9 cellular contexts compared by ENCODE assay signal in the genomic region with DNA sequence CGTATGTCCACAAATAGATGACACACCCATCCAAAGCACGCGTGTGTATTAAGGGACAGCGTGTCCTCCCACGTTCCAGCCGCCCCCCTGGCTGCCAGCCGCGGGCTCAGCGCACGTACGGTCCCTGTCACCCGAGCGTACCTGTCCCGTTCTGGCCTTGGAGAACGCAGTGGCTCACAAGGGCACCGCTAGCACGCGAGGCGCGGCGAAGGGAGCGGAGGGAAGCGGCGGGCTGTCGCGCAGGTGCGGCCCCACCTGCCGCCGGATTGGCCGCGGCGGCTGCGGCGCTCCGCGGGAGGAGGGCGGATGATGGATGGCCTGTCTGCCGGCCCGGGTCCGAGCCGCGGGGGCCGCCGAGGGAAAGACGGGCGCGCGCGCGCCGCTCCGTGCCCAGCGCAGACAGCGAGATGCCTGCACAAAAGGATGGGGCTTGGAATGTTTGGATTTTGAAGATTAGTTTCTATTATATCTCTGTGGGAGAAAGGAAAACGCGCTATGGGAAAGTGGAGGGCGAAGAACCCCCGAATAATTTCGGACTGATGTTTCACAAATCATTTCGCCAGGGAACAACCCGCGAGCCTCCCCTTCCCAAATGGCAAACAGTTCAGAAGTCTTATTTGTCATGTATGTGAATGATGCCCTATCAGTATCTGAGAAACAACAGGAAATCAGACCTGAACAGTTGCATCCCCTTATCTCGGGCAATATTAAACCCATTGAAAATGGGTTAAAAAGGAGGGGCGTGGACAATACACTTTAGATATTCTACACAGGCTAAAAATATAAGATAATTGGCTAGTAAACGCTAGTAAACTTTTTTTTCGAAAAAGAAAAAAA.
A peak's percentile ranks its signal among the peaks of the same experiment; 100 is the strongest.
DNase-seq lines count a peak whose midpoint lies in the region; ATAC-seq and TF ChIP-seq lines count a peak whose summit lies in the region.
"Had no signal": no experiment of that assay in that cellular context is flagged by ENCODE, and none has a peak within 500 bp of the region (broad histone marks: within the 10 kb centered on the region; RNA-seq: fewer than 3 reads in every experiment).

No MANE protein-coding gene starts in this region.

- H3K9ac ChIP-seq in HUES64 (ENCODE audit: low read depth, low read length) (no peak overlapping the region), skeletal muscle satellite cell (ENCODE audit: low read depth, low read length) (no peak overlapping the region)

- TF ChIP-seq CTCF in cardiac fibroblast (IDR thresholded peaks at IDR 0.05; ENCODE audit: low read depth, low read length): no peak

- H3K27me3 ChIP-seq in HUES64 (ENCODE audit: insufficient read depth, low read length) (peaks cover 34% of the 10 kb centered on the region), skeletal muscle satellite cell (ENCODE audit: control insufficient read depth, insufficient read depth, low read length) (peaks cover 6% of the 10 kb centered on the region)

- peaks cover 0 to 3% (median 0%) of the 10 kb centered on the region in 6 donors for H3K9me3 Mint-ChIP-seq in immature natural killer cell

- H3K27ac ChIP-seq in HUES64 (ENCODE audit: low read depth, low read length): no peak overlapping the region
- H3K27ac ChIP-seq: HL-60 had no signal

- no peak for ATAC-seq in GM18498 (IDR thresholded peaks at IDR 0.05; ENCODE audit: unreplicated experiment)
- no peak for ATAC-seq in GM21529 (IDR thresholded peaks at IDR 0.05; ENCODE audit: unreplicated experiment)
- ATAC-seq in GM21447 (IDR thresholded peaks at IDR 0.05; ENCODE audit: unreplicated experiment): no peak

- no peak overlapping the region for H3K27ac Mint-ChIP-seq in immature natural killer cell

- H3K36me3 Mint-ChIP-seq in immature natural killer cell: no peaks in the 10 kb centered on the region

- H3K4me2 ChIP-seq in skeletal muscle satellite cell (ENCODE audit: low read length): peak overlapping the region; percentile 82

- peaks cover 4% of the 10 kb centered on the region; the same call in 1 of the 2 replicates for H3K4me1 ChIP-seq in HUES64 (ENCODE audit: insufficient read depth, low read length)
- peaks cover 13% of the 10 kb centered on the region for H3K4me1 ChIP-seq in skeletal muscle satellite cell (ENCODE audit: control insufficient read depth, insufficient read depth, low read length)

- DNase-seq in cardiac fibroblast (ENCODE audit: low read depth in 2 of 2) (peak in 1 of 2 donors; percentile 10), immature natural killer cell (no peak), DMS 273 treated with DMSO at 0.1 percent for 48 hours (lab: John Stamatoyannopoulos, UW) (no peak)

- H3K9me3 ChIP-seq in HUES64 (ENCODE audit: insufficient read depth, low read depth, low read length) (no peaks in the 10 kb centered on the region), skeletal muscle satellite cell (replicated peaks; ENCODE audit: low read length) (no peaks in the 10 kb centered on the region)

- 4% methylated on average over 62 of the region's 66 CpGs for WGBS in HUES64

- H3K36me3 ChIP-seq in HUES64 (ENCODE audit: insufficient read depth, low read length): no peaks in the 10 kb centered on the region
- no peaks in the 10 kb centered on the region for H3K36me3 ChIP-seq in skeletal muscle satellite cell (ENCODE audit: insufficient read depth, low read length)

- H3K27me3 Mint-ChIP-seq in immature natural killer cell (ENCODE audit: low read depth in 3 of 3): peaks cover 7 to 14% (median 11%) of the 10 kb centered on the region in 3 donors

- H3K4me3 Mint-ChIP-seq in immature natural killer cell: peak overlapping the region in 3 of 5 donors; percentile 33 to 56 (median 36)

- H3K4me1 Mint-ChIP-seq in immature natural killer cell: peaks cover 6 to 12% of the 10 kb centered on the region in 2 donors

- H3K4me3 ChIP-seq in HUES64 (ENCODE audit: low read length) (peak overlapping the region; percentile 56), cardiac fibroblast (replicated peaks in 1 of 2; ENCODE audit: low read depth in 2 of 2, low read length in 2 of 2) (peak overlapping the region; percentile 42 to 56), skeletal muscle satellite cell (ENCODE audit: low read length) (peak overlapping the region; percentile 60)
